ENCODE assay signal across 1 cellular context in genomic region chr19:46925548-46925950, GRCh38.
TF ChIP-seq lines count a peak whose summit lies in the region.

No MANE protein-coding gene starts in this region.

TF ChIP-seq in K562, 482 proteins besides CTCF, POLR2A, EP300 and RAD21 (continued from another document):
- TF ChIP-seq, protein P1, sequence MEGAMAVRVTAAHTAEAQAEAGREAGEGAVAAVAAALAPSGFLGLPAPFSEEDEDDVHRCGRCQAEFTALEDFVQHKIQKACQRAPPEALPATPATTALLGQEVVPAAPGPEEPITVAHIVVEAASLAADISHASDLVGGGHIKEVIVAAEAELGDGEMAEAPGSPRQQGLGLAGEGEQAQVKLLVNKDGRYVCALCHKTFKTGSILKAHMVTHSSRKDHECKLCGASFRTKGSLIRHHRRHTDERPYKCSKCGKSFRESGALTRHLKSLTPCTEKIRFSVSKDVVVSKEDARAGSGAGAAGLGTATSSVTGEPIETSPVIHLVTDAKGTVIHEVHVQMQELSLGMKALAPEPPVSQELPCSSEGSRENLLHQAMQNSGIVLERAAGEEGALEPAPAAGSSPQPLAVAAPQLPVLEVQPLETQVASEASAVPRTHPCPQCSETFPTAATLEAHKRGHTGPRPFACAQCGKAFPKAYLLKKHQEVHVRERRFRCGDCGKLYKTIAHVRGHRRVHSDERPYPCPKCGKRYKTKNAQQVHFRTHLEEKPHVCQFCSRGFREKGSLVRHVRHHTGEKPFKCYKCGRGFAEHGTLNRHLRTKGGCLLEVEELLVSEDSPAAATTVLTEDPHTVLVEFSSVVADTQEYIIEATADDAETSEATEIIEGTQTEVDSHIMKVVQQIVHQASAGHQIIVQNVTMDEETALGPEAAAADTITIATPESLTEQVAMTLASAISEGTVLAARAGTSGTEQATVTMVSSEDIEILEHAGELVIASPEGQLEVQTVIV (CRISPR knock-in tag; IDR thresholded peaks at IDR 0.05; ENCODE audit: borderline replicate concordance), result no peak
- no peak for TF ChIP-seq SNRNP70 (optimal IDR thresholded peaks at IDR 0.05; ENCODE audit: low read depth, low read length)
- TF ChIP-seq CREB1 (IDR thresholded peaks at IDR 0.05), result no peak
- no peak for TF ChIP-seq CREB1 (CRISPR knock-in tag; IDR thresholded peaks at IDR 0.05)
- no peak for TF ChIP-seq ZNF57 (CRISPR knock-in tag; IDR thresholded peaks at IDR 0.05)
- no peak for TF ChIP-seq MECOM (CRISPR knock-in tag; IDR thresholded peaks at IDR 0.05)
- TF ChIP-seq PHF21A (IDR thresholded peaks at IDR 0.05; ENCODE audit: borderline replicate concordance, low read depth), result no peak
- TF ChIP-seq ZFPM2 (CRISPR knock-in tag; IDR thresholded peaks at IDR 0.05), result no peak
- no peak for TF ChIP-seq CHD2 (IDR thresholded peaks at IDR 0.05; ENCODE audit: low read depth, low read length)
- TF ChIP-seq, protein P2, sequence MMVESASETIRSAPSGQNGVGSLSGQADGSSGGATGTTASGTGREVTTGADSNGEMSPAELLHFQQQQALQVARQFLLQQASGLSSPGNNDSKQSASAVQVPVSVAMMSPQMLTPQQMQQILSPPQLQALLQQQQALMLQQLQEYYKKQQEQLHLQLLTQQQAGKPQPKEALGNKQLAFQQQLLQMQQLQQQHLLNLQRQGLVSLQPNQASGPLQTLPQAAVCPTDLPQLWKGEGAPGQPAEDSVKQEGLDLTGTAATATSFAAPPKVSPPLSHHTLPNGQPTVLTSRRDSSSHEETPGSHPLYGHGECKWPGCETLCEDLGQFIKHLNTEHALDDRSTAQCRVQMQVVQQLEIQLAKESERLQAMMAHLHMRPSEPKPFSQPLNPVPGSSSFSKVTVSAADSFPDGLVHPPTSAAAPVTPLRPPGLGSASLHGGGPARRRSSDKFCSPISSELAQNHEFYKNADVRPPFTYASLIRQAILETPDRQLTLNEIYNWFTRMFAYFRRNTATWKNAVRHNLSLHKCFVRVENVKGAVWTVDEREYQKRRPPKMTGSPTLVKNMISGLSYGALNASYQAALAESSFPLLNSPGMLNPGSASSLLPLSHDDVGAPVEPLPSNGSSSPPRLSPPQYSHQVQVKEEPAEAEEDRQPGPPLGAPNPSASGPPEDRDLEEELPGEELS (CRISPR knock-in tag; IDR thresholded peaks at IDR 0.05; ENCODE audit: borderline replicate concordance), result no peak
- TF ChIP-seq DPF2 (IDR thresholded peaks at IDR 0.05), result no peak
- TF ChIP-seq RCOR1 (IDR thresholded peaks at IDR 0.05; ENCODE audit: borderline replicate concordance in 1 of 2, low read depth in 2 of 2, low read length in 2 of 2), result no peak
- TF ChIP-seq PYGO2 (tag; IDR thresholded peaks at IDR 0.05), result no peak
- TF ChIP-seq ZNF384 (IDR thresholded peaks at IDR 0.05; ENCODE audit: low read depth, low read length), result no peak
- TF ChIP-seq ZBTB26 (CRISPR knock-in tag; IDR thresholded peaks at IDR 0.05), result no peak
- no peak for TF ChIP-seq GTF2F1 (IDR thresholded peaks at IDR 0.05; ENCODE audit: low read depth, low read length)
